Comparison of ENCODE assay signal across 1 cellular context in genomic region chr2:8459474-8459873, GRCh38.
A peak's percentile ranks its signal among the peaks of the same experiment; 100 is the strongest.
TF ChIP-seq lines count a peak whose summit lies in the region.

No MANE protein-coding gene starts in this region.

TF ChIP-seq in GM12878, 131 proteins besides CTCF, POLR2A, EP300 and RAD21 (continued from another document):
- peak; percentile 83 for TF ChIP-seq ZNF24 (IDR thresholded peaks at IDR 0.05)
- no peak for TF ChIP-seq SUPT20H (IDR thresholded peaks at IDR 0.05; ENCODE audit: borderline replicate concordance, control insufficient read depth, low read depth, low read length)
